ENCODE assay signal across 26 cellular contexts in genomic region chr9:15927131-15927530, GRCh38.
DNase-seq lines count a peak whose midpoint lies in the region; TF ChIP-seq lines count a peak whose summit lies in the region.
"Had no signal": no experiment of that assay in that cellular context is flagged by ENCODE, and none has a peak within 500 bp of the region (broad histone marks: within the 10 kb centered on the region; RNA-seq: fewer than 3 reads in every experiment).

No MANE protein-coding gene starts in this region.

- no peak overlapping the region for H3K27ac ChIP-seq in RWPE1
- H3K27ac ChIP-seq: C4-2B, epithelial cell of prostate, gastroesophageal sphincter, left lung, ovary, SJCRH30 had no signal

- POLR2A ChIA-PET in RWPE1 (lab: Yijun Ruan, JAX; ENCODE audit: low non-redundant PET): no interaction called here

- CTCF ChIA-PET in RWPE1 (lab: Yijun Ruan, JAX): interaction anchor here (0.6 kb wide), 1 partner anchor 1507 kb away, joined by 3 read pairs; no protein-coding TSS in a partner anchor

- DNase-seq in GM03348 (ENCODE audit: low spot score): peak; percentile 5
- DNase-seq in amniotic epithelial cell (ENCODE audit: low read depth): peak; percentile 3
- peak; percentile 41 for DNase-seq in fibroblast of pulmonary artery (ENCODE audit: low read depth)
- DNase-seq in retina: peak; percentile 67
- DNase-seq in NCI-H526 treated with DMSO at 0.1 percent for 48 hours (lab: John Stamatoyannopoulos, UW): no peak
- DNase-seq in NCI-H128 (lab: John Stamatoyannopoulos, UW; ENCODE audit: unreplicated experiment): no peak
- no peak for DNase-seq in NCI-H1436 (lab: John Stamatoyannopoulos, UW)
- DNase-seq in RWPE1 (ENCODE audit: low spot score): no peak
- DNase-seq: activated CD4-positive, alpha-beta T cell treated with anti-CD3 and anti-CD28 coated beads, Interleukin-2, amount 50 U/mL, for 4 hours; activated CD4-positive, CD25-positive, alpha-beta regulatory T cell; activated naive CD4-positive, alpha-beta T cell; activated T-cell treated with anti-CD3 and anti-CD28 coated beads, Interleukin-2, amount 50 U/mL, for 72 hours; effector CD8-positive, alpha-beta T cell; hypothalamus; immature natural killer cell; Kasumi-1; left lung; NCI-H187 treated with DMSO at 0.1 percent for 48 hours; NCI-H526; ovary; right cardiac atrium; SJCRH30; stimulated activated naive B cell treated with anti-CD40 and anti-IgM and Interleukin-4, amounts not matched to agents 10 μg/mL and 1 μg/mL and 100 μg/mL, for 72 hours had no signal

- TF ChIP-seq CTCF in fibroblast of pulmonary artery (IDR thresholded peaks at IDR 0.05; ENCODE audit: low read length, missing control alignments): no peak
- no peak for TF ChIP-seq CTCF in RWPE1 (conservative IDR thresholded peaks at IDR 0.05; ENCODE audit: low read depth)

- H3K4me3 ChIP-seq in fibroblast of pulmonary artery (replicated peaks; ENCODE audit: low read depth, low read length): no peak overlapping the region
- H3K4me3 ChIP-seq: gastroesophageal sphincter, left lung, ovary, SJCRH30 had no signal

Comparison
In these comparisons a context has a peak if more than half of its experiments do, and no peak if none do; other contexts are left out.
1. DNase-seq: peak in GM03348 (single experiment), amniotic epithelial cell (single experiment), fibroblast of pulmonary artery (single experiment) and retina (single experiment); none in NCI-H526 treated with DMSO at 0.1 percent for 48 hours (single experiment), NCI-H128 (single experiment), NCI-H1436 (single experiment) and RWPE1 (single experiment).